Comparison of ENCODE assay signal across 8 cellular contexts in the genomic region with DNA sequence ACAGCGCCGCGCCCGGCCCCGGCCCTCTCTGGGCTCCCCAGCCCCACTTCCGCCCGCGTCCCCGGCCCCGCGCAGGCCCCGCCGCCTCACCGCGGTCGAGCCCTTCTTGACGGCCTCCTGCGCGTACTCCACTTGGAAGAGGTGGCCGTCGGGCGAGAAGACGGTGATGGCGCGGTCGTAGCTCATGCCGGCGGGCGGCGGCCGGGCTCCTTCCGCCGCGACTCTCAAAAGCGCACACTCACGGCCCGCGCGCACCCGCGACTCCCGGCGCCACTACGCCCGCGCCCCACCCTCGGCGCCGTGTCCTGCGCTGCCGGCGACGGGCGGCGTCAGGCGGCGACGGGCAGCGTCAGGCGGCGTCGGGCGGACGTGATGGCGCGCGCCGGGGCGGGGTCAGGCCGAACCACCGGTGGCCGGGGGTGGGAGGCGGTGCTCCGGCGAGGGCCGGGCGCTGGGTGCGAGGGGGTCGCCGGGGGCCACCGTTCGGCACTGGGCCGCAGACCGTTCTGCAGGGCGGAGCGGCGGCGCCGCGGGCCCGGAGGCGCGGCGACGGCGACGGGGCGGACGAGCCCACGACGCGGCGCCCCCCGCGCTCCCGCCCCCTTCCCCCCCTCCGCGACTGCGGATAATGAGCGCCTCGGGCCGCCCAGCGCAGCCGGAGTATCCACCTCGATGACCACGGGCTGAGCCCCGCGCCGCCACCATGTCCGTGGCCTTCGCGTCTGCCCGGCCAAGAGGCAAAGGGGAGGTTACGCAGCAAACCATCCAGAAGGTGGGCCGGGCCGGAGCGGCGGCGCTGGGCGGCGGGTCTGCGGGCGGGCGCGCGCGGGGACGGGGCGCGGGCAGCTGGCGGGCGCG. TPM values are rescaled to one million over a fixed set of nuclear protein-coding genes. Genes with fewer than 3 reads are reported as not detected.
DNase-seq lines count a peak whose midpoint lies in the region; ATAC-seq, FAIRE-seq and TF ChIP-seq lines count a peak whose summit lies in the region.

PSMA7 (minus strand) TSS at position 277 of the 858 bp plus-strand sequence; CDS start at position 186, 91 bp downstream.
A gene with protein sequence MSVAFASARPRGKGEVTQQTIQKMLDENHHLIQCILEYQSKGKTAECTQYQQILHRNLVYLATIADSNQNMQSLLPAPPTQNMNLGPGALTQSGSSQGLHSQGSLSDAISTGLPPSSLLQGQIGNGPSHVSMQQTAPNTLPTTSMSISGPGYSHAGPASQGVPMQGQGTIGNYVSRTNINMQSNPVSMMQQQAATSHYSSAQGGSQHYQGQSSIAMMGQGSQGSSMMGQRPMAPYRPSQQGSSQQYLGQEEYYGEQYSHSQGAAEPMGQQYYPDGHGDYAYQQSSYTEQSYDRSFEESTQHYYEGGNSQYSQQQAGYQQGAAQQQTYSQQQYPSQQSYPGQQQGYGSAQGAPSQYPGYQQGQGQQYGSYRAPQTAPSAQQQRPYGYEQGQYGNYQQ (plus strand): TSS at position 652 of the 858 bp plus-strand sequence. CDS start 52 bp downstream, at position 704.

- H3K4me3 Mint-ChIP-seq in CD4-positive, CD25-positive, alpha-beta regulatory T cell, result peak within 1 kb of the TSS; percentile 90 to 98 (median 94)
- peak within 1 kb of the TSS; percentile 95 for H3K4me3 Mint-ChIP-seq in activated CD8-positive, alpha-beta memory T cell treated with anti-CD3 and anti-CD28 coated beads, Interleukin-2, amount 10 ng/mL, durations not matched to agents 7 days and 5 days

- peak within 1 kb of the TSS; percentile 92 for H3K9ac ChIP-seq in endothelial cell of umbilical vein (replicated peaks; ENCODE audit: extremely low read depth, insufficient read depth, low read length)

- peaks cover 6% of the 10 kb centered on the region for H4K20me1 ChIP-seq in endothelial cell of umbilical vein (replicated peaks; ENCODE audit: control insufficient read depth, extremely low read depth, insufficient read depth, low read length)

- no peaks in the 10 kb centered on the region for H3K9me1 ChIP-seq in endothelial cell of umbilical vein (replicated peaks; ENCODE audit: control insufficient read depth, extremely low read depth, insufficient read depth, low read length)

- H3K4me1 Mint-ChIP-seq in CD4-positive, CD25-positive, alpha-beta regulatory T cell, result peaks cover 0 to 61% (median 38%) of the 10 kb centered on the region in 4 donors
- H3K4me1 Mint-ChIP-seq in activated CD8-positive, alpha-beta memory T cell treated with anti-CD3 and anti-CD28 coated beads, Interleukin-2, amount 10 ng/mL, durations not matched to agents 7 days and 5 days, result peaks cover 48% of the 10 kb centered on the region

- H3K36me3 ChIP-seq in CD4-positive, CD25-positive, alpha-beta regulatory T cell (ENCODE audit: control insufficient read depth, insufficient read depth, low read length), result peaks cover 25% of the 10 kb centered on the region
- H3K36me3 ChIP-seq in endothelial cell of umbilical vein (ENCODE audit: control insufficient read depth in 2 of 2, extremely low read depth in 1 of 2, insufficient read depth in 2 of 2, low read length in 2 of 2), result peaks cover 20% of the 10 kb centered on the region in 2 experiments

- intact Hi-C loops in endothelial cell of umbilical vein (cut with micrococcal nuclease), result loop anchor here (1.0 to 2.0 kb wide), 2 partner anchors 21 to 40 kb away; partner anchors contain the start of genes LSM14B and MTG2

- H3K9me3 Mint-ChIP-seq in CD4-positive, CD25-positive, alpha-beta regulatory T cell, result no peaks in the 10 kb centered on the region
- H3K9me3 Mint-ChIP-seq in activated CD8-positive, alpha-beta memory T cell treated with anti-CD3 and anti-CD28 coated beads, Interleukin-2, amount 10 ng/mL, durations not matched to agents 7 days and 5 days (ENCODE audit: low read depth), result no peaks in the 10 kb centered on the region

- peak within 1 kb of the TSS; percentile 78 for H3K27ac ChIP-seq in CD4-positive, CD25-positive, alpha-beta regulatory T cell (ENCODE audit: insufficient read depth, low read length, poor library complexity, severe bottlenecking)
- peak within 1 kb of the TSS; percentile 88 for H3K27ac ChIP-seq in endothelial cell of umbilical vein (ENCODE audit: insufficient read depth, low read depth, low read length)

- peak within 1 kb of the TSS; percentile 89 for H3K4me3 ChIP-seq in CD4-positive, CD25-positive, alpha-beta regulatory T cell (ENCODE audit: low read depth, low read length)
- peak within 1 kb of the TSS; percentile 59 to 80 (median 69) for H3K4me3 ChIP-seq in endothelial cell of umbilical vein (replicated peaks in 1 of 3; ENCODE audit: insufficient read depth in 1 of 3, low read depth in 1 of 3, low read length in 3 of 3)

- DNase-seq in CD4-positive, CD25-positive, alpha-beta regulatory T cell, result peak; percentile 77 to 93 (median 89)
- peak; percentile 78 to 93 for DNase-seq in NOMO-1 (lab: John Stamatoyannopoulos, UW; ENCODE audit: unreplicated experiment in 2 of 2)
- peak; percentile 88 for DNase-seq in activated CD8-positive, alpha-beta memory T cell treated with anti-CD3 and anti-CD28 coated beads, Interleukin-2, amount 10 ng/mL, durations not matched to agents 7 days and 5 days
- DNase-seq in endothelial cell of umbilical vein (ENCODE audit: low read depth, low spot score), result peak; percentile 81
- peak; percentile 87 for DNase-seq in middle frontal gyrus (ENCODE audit: extremely low spot score, low spot score)
- DNase-seq in stimulated activated CD8-positive, alpha-beta memory T cell treated with anti-CD3 and anti-CD28 coated beads, Interleukin-2, amount 100 ng/mL, for 1 hour (ENCODE audit: low read depth in 2 of 2), result peak; percentile 68 to 77

- H3K27me3 Mint-ChIP-seq in CD4-positive, CD25-positive, alpha-beta regulatory T cell, result peaks cover 5% of the 10 kb centered on the region
- no peaks in the 10 kb centered on the region for H3K27me3 Mint-ChIP-seq in activated CD8-positive, alpha-beta memory T cell treated with anti-CD3 and anti-CD28 coated beads, Interleukin-2, amount 10 ng/mL, durations not matched to agents 7 days and 5 days

- CTCF ChIA-PET in activated CD8-positive, alpha-beta memory T cell treated with anti-CD3 and anti-CD28 coated beads, Interleukin-2, amount 10 ng/mL, durations not matched to agents 7 days and 5 days (lab: Charles Lee), result interaction anchor here (0.8 to 2.5 kb wide), 2 partner anchors 9 to 21 kb away, joined by 4 to 20 read pairs; partner anchors contain the start of gene LSM14B
- CTCF ChIA-PET in endothelial cell of umbilical vein (lab: Charles Lee), result interaction anchor here (1.4 kb wide), 1 partner anchor 14 kb away, joined by 4 read pairs; no protein-coding TSS in a partner anchor

- BruUV-seq in endothelial cell of umbilical vein (replicated peaks; lab: Mats Ljungman, UMichigan), result no TSS peak

- no peaks in the 10 kb centered on the region for H3K27me3 ChIP-seq in CD4-positive, CD25-positive, alpha-beta regulatory T cell (ENCODE audit: control insufficient read depth, insufficient read depth, low read length)
- no peaks in the 10 kb centered on the region for H3K27me3 ChIP-seq in endothelial cell of umbilical vein (ENCODE audit: control insufficient read depth in 2 of 2, insufficient read depth in 2 of 2, low read length in 2 of 2)

- ATAC-seq in CD4-positive, CD25-positive, alpha-beta regulatory T cell (ENCODE audit: low read depth in 2 of 2), result peak; percentile 89 to 90
- ATAC-seq in GM19328 (IDR thresholded peaks at IDR 0.05; ENCODE audit: unreplicated experiment) (peak; percentile 73), HG03460 (IDR thresholded peaks at IDR 0.05; ENCODE audit: unreplicated experiment) (peak; percentile 72)
- peak; percentile 90 for ATAC-seq in activated CD8-positive, alpha-beta memory T cell treated with anti-CD3 and anti-CD28 coated beads, Interleukin-2, amount 10 ng/mL, durations not matched to agents 7 days and 5 days

- no peaks in the 10 kb centered on the region for H3K9me3 ChIP-seq in CD4-positive, CD25-positive, alpha-beta regulatory T cell (ENCODE audit: control insufficient read depth in 2 of 2, low read length in 2 of 2)
- H3K9me3 ChIP-seq in endothelial cell of umbilical vein (replicated peaks; ENCODE audit: control insufficient read depth, insufficient read depth, low read length), result no peaks in the 10 kb centered on the region

- peak within 1 kb of the TSS; percentile 88 to 96 (median 94) for H3K27ac Mint-ChIP-seq in CD4-positive, CD25-positive, alpha-beta regulatory T cell
- H3K27ac Mint-ChIP-seq in activated CD8-positive, alpha-beta memory T cell treated with anti-CD3 and anti-CD28 coated beads, Interleukin-2, amount 10 ng/mL, durations not matched to agents 7 days and 5 days, result peak within 1 kb of the TSS; percentile 91

- H2AFZ ChIP-seq in endothelial cell of umbilical vein (ENCODE audit: low read depth, low read length), result peak within 1 kb of the TSS; percentile 57

- dilution Hi-C loops in endothelial cell of umbilical vein (cut with MboI; ENCODE audit: extremely low pct_ligation_motif_present, low sequenced_read_pairs), result no loop called here

- H3K36me3 Mint-ChIP-seq in CD4-positive, CD25-positive, alpha-beta regulatory T cell, result peaks cover 11% of the 10 kb centered on the region
- H3K36me3 Mint-ChIP-seq in activated CD8-positive, alpha-beta memory T cell treated with anti-CD3 and anti-CD28 coated beads, Interleukin-2, amount 10 ng/mL, durations not matched to agents 7 days and 5 days, result peaks cover 29% of the 10 kb centered on the region

- peak within 1 kb of the TSS; percentile 84 for H3K4me2 ChIP-seq in endothelial cell of umbilical vein (ENCODE audit: insufficient read depth, low read length)

- peaks cover 85% of the 10 kb centered on the region for H3K79me2 ChIP-seq in endothelial cell of umbilical vein (ENCODE audit: control insufficient read depth, insufficient read depth, low read length)

- no peak for TF ChIP-seq CTCF in endothelial cell of umbilical vein (IDR thresholded peaks at IDR 0.05; ENCODE audit: extremely low read depth in 1 of 2, insufficient read depth in 1 of 2, low read depth in 1 of 2, low read length in 2 of 2)

- TF ChIP-seq POLR2A in endothelial cell of umbilical vein (IDR thresholded peaks at IDR 0.05; ENCODE audit: low read depth, low read length), result peak; percentile 70

- peak; percentile 75 for FAIRE-seq in endothelial cell of umbilical vein (lab: Jason Lieb, UNC)

- POLR2A ChIA-PET in endothelial cell of umbilical vein (lab: Charles Lee), result interaction anchor here (0.7 kb wide), 1 partner anchor 77 kb away, joined by 3 read pairs; no protein-coding TSS in a partner anchor

- H3K4me1 ChIP-seq in CD4-positive, CD25-positive, alpha-beta regulatory T cell (ENCODE audit: control insufficient read depth, insufficient read depth, low read length, poor library complexity, severe bottlenecking), result peaks cover 38% of the 10 kb centered on the region
- peaks cover 8% of the 10 kb centered on the region for H3K4me1 ChIP-seq in endothelial cell of umbilical vein (ENCODE audit: control insufficient read depth, extremely low read depth, insufficient read depth, low read length)

RNA-seq across cellular contexts. Expression of gene PSMA7, which starts in this region (rescaled TPM):
- total RNA-seq in CD4-positive, CD25-positive, alpha-beta regulatory T cell, result 172 TPM
- polyA plus RNA-seq in CD4-positive, CD25-positive, alpha-beta regulatory T cell, result 100 to 1,000 TPM; 512 to 670 (median 608) TPM
- total RNA-seq in activated CD8-positive, alpha-beta memory T cell treated with anti-CD3 and anti-CD28 coated beads, Interleukin-2, amount 10 ng/mL, durations not matched to agents 7 days and 5 days, result 100 to 1,000 TPM; 287 to 359 TPM
- total RNA-seq in endothelial cell of umbilical vein, result 389 and 393 TPM in 2 replicates
- 783 and 826 TPM in 2 replicates for polyA plus RNA-seq in endothelial cell of umbilical vein
- polyA plus RNA-seq in endothelial cell of umbilical vein (2011; cell fraction: cytosol; rRNA removed), result 661 and 723 TPM in 2 replicates
- polyA plus RNA-seq in endothelial cell of umbilical vein (2011; cell fraction: nucleus; rRNA removed), result 410 and 499 TPM in 2 replicates
- polyA plus RNA-seq in endothelial cell of umbilical vein (2012), result 438 and 526 TPM in 2 replicates
- polyA minus RNA-seq in endothelial cell of umbilical vein, result 230 and 251 TPM in 2 replicates
- 190 TPM for polyA minus RNA-seq in endothelial cell of umbilical vein (2011; cell fraction: cytosol; rRNA and poly(A)+ RNA removed)
- polyA minus RNA-seq in endothelial cell of umbilical vein (2011; cell fraction: nucleus; rRNA and poly(A)+ RNA removed), result 48.9 and 53.7 TPM in 2 replicates

RNA-seq across cellular contexts. Expression of the second gene that starts in this region (rescaled TPM):
- 21.0 TPM for total RNA-seq in CD4-positive, CD25-positive, alpha-beta regulatory T cell
- polyA plus RNA-seq in CD4-positive, CD25-positive, alpha-beta regulatory T cell, result under 1 TPM; 0.39 to 0.98 (median 0.73) TPM
- 10 to 100 TPM; 19.5 to 23.0 TPM for total RNA-seq in activated CD8-positive, alpha-beta memory T cell treated with anti-CD3 and anti-CD28 coated beads, Interleukin-2, amount 10 ng/mL, durations not matched to agents 7 days and 5 days
- 21.7 and 22.1 TPM in 2 replicates for total RNA-seq in endothelial cell of umbilical vein
- 15.4 and 21.0 TPM in 2 replicates for polyA plus RNA-seq in endothelial cell of umbilical vein
- 4.9 and 8.4 TPM in 2 replicates for polyA plus RNA-seq in endothelial cell of umbilical vein (2011; cell fraction: cytosol; rRNA removed)
- polyA plus RNA-seq in endothelial cell of umbilical vein (2011; cell fraction: nucleus; rRNA removed), result 40.5 and 40.6 TPM in 2 replicates
- polyA plus RNA-seq in endothelial cell of umbilical vein (2012), result 8.9 and 11.2 TPM in 2 replicates
- 19.2 and 25.9 TPM in 2 replicates for polyA minus RNA-seq in endothelial cell of umbilical vein
- 14.1 TPM for polyA minus RNA-seq in endothelial cell of umbilical vein (2011; cell fraction: cytosol; rRNA and poly(A)+ RNA removed)
- 21.9 and 33.6 TPM in 2 replicates for polyA minus RNA-seq in endothelial cell of umbilical vein (2011; cell fraction: nucleus; rRNA and poly(A)+ RNA removed)

Comparison
In these comparisons a context has a peak if more than half of its experiments do, and no peak if none do; other contexts are left out.
1. Peak in every context shown above with its lines: DNase-seq, ATAC-seq, H3K4me3 ChIP-seq and H3K27ac ChIP-seq.